In genomic region chr16:2976201-2976600, GRCh38 we compare ENCODE assay signal across 13 cellular contexts. TPM values are rescaled to one million over a fixed set of nuclear protein-coding genes. Genes with fewer than 3 reads are reported as not detected.
DNase-seq lines count a peak whose midpoint lies in the region; TF ChIP-seq lines count a peak whose summit lies in the region.
"Had no signal": no experiment of that assay in that cellular context is flagged by ENCODE, and none has a peak within 500 bp of the region (broad histone marks: within the 10 kb centered on the region; RNA-seq: fewer than 3 reads in every experiment).

No MANE protein-coding gene starts in this region.

- 96% methylated on average over 7 of the region's 7 CpGs for WGBS in mesenchymal stem cell

- no peak overlapping the region for H2BK5ac ChIP-seq in mesenchymal stem cell (ENCODE audit: low read depth, low read length, poor library complexity, severe bottlenecking)

- no peak overlapping the region for H4K91ac ChIP-seq in mesenchymal stem cell (ENCODE audit: low read length)

- DNase-seq in Ammon's horn (ENCODE audit: low spot score) = peak; percentile 45
- no peak for DNase-seq in mesenchymal stem cell
- no peak for DNase-seq in activated CD4-positive, alpha-beta T cell treated with anti-CD3 and anti-CD28 coated beads for 48 hours
- DNase-seq in NCI-H2029 treated with DMSO at 0.1 percent for 48 hours (lab: John Stamatoyannopoulos, UW) = no peak
- no peak for DNase-seq in ascending aorta (ENCODE audit: low spot score in 2 of 2)
- DNase-seq: CD4-positive, alpha-beta memory T cell; DMS79; GDM1 had no signal

- no peak overlapping the region for H2BK120ac ChIP-seq in mesenchymal stem cell (ENCODE audit: low read depth, low read length)

- H3K4me3 ChIP-seq in mesenchymal stem cell (ENCODE audit: insufficient read depth in 1 of 2, low read depth in 1 of 2, low read length in 2 of 2) = no peak overlapping the region
- H3K4me3 ChIP-seq in ascending aorta = no peak overlapping the region
- H3K4me3 ChIP-seq: A549, HAP-1 had no signal

- H3K18ac ChIP-seq in mesenchymal stem cell (ENCODE audit: low read depth in 1 of 2, low read length in 2 of 2) = no peak overlapping the region

- H2BK15ac ChIP-seq in mesenchymal stem cell (ENCODE audit: low read depth, poor library complexity, severe bottlenecking) = no peak overlapping the region

- no peak overlapping the region for H3K4me2 ChIP-seq in mesenchymal stem cell (ENCODE audit: low read length, poor library complexity, severe bottlenecking)
- H3K4me2 ChIP-seq: A549 had no signal

- TF ChIP-seq CTCF in C4-2B (conservative IDR thresholded peaks at IDR 0.05) (no peak), VCaP (conservative IDR thresholded peaks at IDR 0.05) (no peak), ascending aorta (IDR thresholded peaks at IDR 0.05) (no peak)

- H3K79me1 ChIP-seq in mesenchymal stem cell (replicated peaks; ENCODE audit: low read length, poor library complexity, severe bottlenecking) = peaks cover 20% of the 10 kb centered on the region

- H3K23ac ChIP-seq in mesenchymal stem cell (ENCODE audit: low read length in 2 of 2) = no peak overlapping the region

- peak overlapping the region; percentile 7 for H4K8ac ChIP-seq in mesenchymal stem cell (ENCODE audit: low read length)

- intact Hi-C loops in ascending aorta (cut with DNase I) = no loop called here

- no peak overlapping the region for H3K4ac ChIP-seq in mesenchymal stem cell (ENCODE audit: low read depth in 1 of 2, low read length in 2 of 2)

- H2AFZ ChIP-seq in mesenchymal stem cell (ENCODE audit: low read depth, low read length) = no peak overlapping the region

- peak overlapping the region; percentile 94; the same call in 1 of the 2 replicates for H3K27ac ChIP-seq in C4-2B
- peak overlapping the region; percentile 80 for H3K27ac ChIP-seq in VCaP
- no peak overlapping the region for H3K27ac ChIP-seq in mesenchymal stem cell (ENCODE audit: low read length, poor library complexity, severe bottlenecking)
- no peak overlapping the region for H3K27ac ChIP-seq in ascending aorta
- H3K27ac ChIP-seq: A549 had no signal

- no peak overlapping the region for H2AK5ac ChIP-seq in mesenchymal stem cell (ENCODE audit: low read length, severe bottlenecking)

- H3K4me1 ChIP-seq in mesenchymal stem cell (ENCODE audit: control insufficient read depth, insufficient read depth, low read depth, low read length) (peaks cover 30% of the 10 kb centered on the region), ascending aorta (peaks cover 5 to 12% of the 10 kb centered on the region in 2 donors)

- no peak overlapping the region for H2BK12ac ChIP-seq in mesenchymal stem cell (ENCODE audit: low read length in 2 of 2)

- H3K14ac ChIP-seq in mesenchymal stem cell (ENCODE audit: low read length in 2 of 2) = no peak overlapping the region

- H3K36me3 ChIP-seq in mesenchymal stem cell (ENCODE audit: control insufficient read depth in 1 of 2, insufficient read depth in 2 of 2, low read depth in 1 of 2, low read length in 2 of 2) = peaks cover 0 to 50% of the 10 kb centered on the region in 2 experiments
- H3K36me3 ChIP-seq in ascending aorta = no peaks in the 10 kb centered on the region

- H3K27me3 ChIP-seq in mesenchymal stem cell (ENCODE audit: control insufficient read depth in 1 of 2, insufficient read depth in 1 of 2, low read length in 2 of 2) (no peaks in the 10 kb centered on the region), ascending aorta (no peaks in the 10 kb centered on the region)

- H3K9me3 ChIP-seq in mesenchymal stem cell (ENCODE audit: control insufficient read depth, low read length) = no peaks in the 10 kb centered on the region
- H3K9me3 ChIP-seq in ascending aorta = no peaks in the 10 kb centered on the region
- H3K9me3 ChIP-seq: A549, HAP-1 had no signal

- H3K9ac ChIP-seq in mesenchymal stem cell (ENCODE audit: low read length) = no peak overlapping the region

RNA-seq across cellular contexts. Expression of gene PKMYT1, which starts 4.0 kb away (rescaled TPM):
- polyA plus RNA-seq in mesenchymal stem cell (2013, experiment 1 of 2) = 7.7 TPM
- polyA plus RNA-seq in mesenchymal stem cell (2013, experiment 2 of 2) = 7.0 TPM
- total RNA-seq in ascending aorta = not detected
- polyA plus RNA-seq: CD4-positive, alpha-beta memory T cell had no signal

RNA-seq across cellular contexts. Expression of gene PAQR4, which starts 7.1 kb away (rescaled TPM):
- polyA plus RNA-seq in mesenchymal stem cell (2013, experiment 1 of 2) = 4.9 TPM
- 4.8 TPM for polyA plus RNA-seq in mesenchymal stem cell (2013, experiment 2 of 2)
- total RNA-seq in ascending aorta = 9.2 TPM

RNA-seq across cellular contexts. Expression of gene KREMEN2, which starts 12.1 kb away (rescaled TPM):
- not detected for polyA plus RNA-seq in mesenchymal stem cell (2013, experiment 1 of 2)
- polyA plus RNA-seq in mesenchymal stem cell (2013, experiment 2 of 2) = 0.01 TPM
- not detected for total RNA-seq in ascending aorta
- total RNA-seq: CD4-positive, alpha-beta memory T cell had no signal
- polyA plus RNA-seq: CD4-positive, alpha-beta memory T cell had no signal

RNA-seq across cellular contexts. Expression of gene CLDN9, which starts 36.5 kb away (rescaled TPM):
- not detected for polyA plus RNA-seq in mesenchymal stem cell (2013, experiment 1 of 2)
- polyA plus RNA-seq in mesenchymal stem cell (2013, experiment 2 of 2) = not detected
- total RNA-seq in ascending aorta = not detected
- total RNA-seq: CD4-positive, alpha-beta memory T cell had no signal
- polyA plus RNA-seq: AG04450; CD4-positive, alpha-beta memory T cell had no signal

RNA-seq across cellular contexts. Expression of gene CLDN6, which starts 41.8 kb away (rescaled TPM):
- 0.04 TPM for polyA plus RNA-seq in mesenchymal stem cell (2013, experiment 1 of 2)
- polyA plus RNA-seq in mesenchymal stem cell (2013, experiment 2 of 2) = 0.14 TPM
- not detected for total RNA-seq in ascending aorta
- total RNA-seq: CD4-positive, alpha-beta memory T cell had no signal
- polyA plus RNA-seq: CD4-positive, alpha-beta memory T cell had no signal

Comparison
In these comparisons a context has a peak if more than half of its experiments do, and no peak if none do; other contexts are left out.
1. H3K27ac ChIP-seq: peak in C4-2B (single experiment) and VCaP (single experiment); none in mesenchymal stem cell (single experiment) and ascending aorta (0 of 2).